ENCODE assay signal across 7 cellular contexts in genomic region chr2:47853067-47853777, GRCh38. TPM values are rescaled to one million over a fixed set of nuclear protein-coding genes. Genes with fewer than 3 reads are reported as not detected.
DNase-seq lines count a peak whose midpoint lies in the region; ATAC-seq and TF ChIP-seq lines count a peak whose summit lies in the region.
"Not testable (repeated sequence)": the region's sequence is repeated elsewhere in the genome, so short reads cannot be mapped to it uniquely, and the experiment has no call there.

No MANE protein-coding gene starts in this region.

- not testable (repeated sequence) for TF ChIP-seq RAD21 in IMR-90 (IDR thresholded peaks at IDR 0.05; ENCODE audit: low read length)

- not testable (repeated sequence) for H2BK15ac ChIP-seq in IMR-90 (ENCODE audit: low read depth, low read length)

- not testable (repeated sequence) for H2BK20ac ChIP-seq in IMR-90 (ENCODE audit: low read depth, low read length)

- TF ChIP-seq POLR2A in IMR-90 (IDR thresholded peaks at IDR 0.05; ENCODE audit: low read depth, low read length) = not testable (repeated sequence)

- not testable (repeated sequence) for H3K4me1 ChIP-seq in IMR-90 (ENCODE audit: control insufficient read depth, insufficient read depth, low read length); mammary epithelial cell (ENCODE audit: insufficient read depth, low read length)

- not testable (repeated sequence) for H3K27ac ChIP-seq in IMR-90 (ENCODE audit: insufficient read depth, low read length); WERI-Rb-1; mammary epithelial cell (ENCODE audit: insufficient read depth, low read depth, low read length)

- not testable (repeated sequence) for H3K18ac ChIP-seq in IMR-90 (ENCODE audit: low read depth, low read length)

- not testable (repeated sequence) for H3K14ac ChIP-seq in IMR-90 (replicated peaks; ENCODE audit: low read depth, low read length)

- intact Hi-C loops in IMR-90 (cut with micrococcal nuclease); mammary epithelial cell (cut with micrococcal nuclease): not testable (repeated sequence)

- BruUV-seq in IMR-90 (replicated peaks; lab: Mats Ljungman, UMichigan); mammary epithelial cell (replicated peaks; lab: Mats Ljungman, UMichigan): not testable (repeated sequence)

- not testable (repeated sequence) for H3K27me3 ChIP-seq in IMR-90 (ENCODE audit: control insufficient read depth, insufficient read depth, low read length); WERI-Rb-1 (ENCODE audit: insufficient read depth, low read depth, severe bottlenecking); mammary epithelial cell (ENCODE audit: insufficient read depth, low read length)

- peaks cover 93% of the 10 kb centered on the region for H3K79me2 ChIP-seq in mammary epithelial cell (ENCODE audit: insufficient read depth, low read length)

- H2BK5ac ChIP-seq in IMR-90 (ENCODE audit: low read depth, low read length, poor library complexity, severe bottlenecking) = not testable (repeated sequence)

- in situ Hi-C loops in IMR-90 (cut with MboI; ENCODE audit: low sequenced_read_pairs) = not testable (repeated sequence)
- in situ Hi-C loops in mammary epithelial cell (cut with MboI; ENCODE audit: low sequenced_read_pairs in 2 of 2) = loop anchor here (10.0 to 25.0 kb wide), 3 partner anchors 242 to 609 kb away; no protein-coding TSS in a partner anchor

- H3K4ac ChIP-seq in IMR-90 (ENCODE audit: low read depth, low read length) = not testable (repeated sequence)

- H3K23ac ChIP-seq in IMR-90 (ENCODE audit: low read depth, low read length) = not testable (repeated sequence)

- not testable (repeated sequence) for H3K36me3 ChIP-seq in IMR-90 (ENCODE audit: control insufficient read depth, insufficient read depth, low read length); WERI-Rb-1; mammary epithelial cell (ENCODE audit: insufficient read depth, low read length)

- WGBS in IMR-90 (ENCODE audit: extremely low coverage in 2 of 2, insufficient read length in 1 of 2), 2 experiments = 95% methylated on average over 6 of the region's 8 CpGs; no CpG with 5 or more reads in 1 of the 2 experiments
- 84% methylated on average over 8 of the region's 8 CpGs for WGBS in mammary epithelial cell (ENCODE audit: low coverage, missing lambda C conversion rate)

- dilution Hi-C loops in IMR-90 (cut with HindIII; ENCODE audit: low sequenced_read_pairs, unreplicated experiment); mammary epithelial cell (cut with HindIII; ENCODE audit: low sequenced_read_pairs): not testable (repeated sequence)

- not testable (repeated sequence) for H3K9me3 ChIP-seq in IMR-90 (ENCODE audit: control insufficient read depth, insufficient read depth, low read length); WERI-Rb-1 (ENCODE audit: severe bottlenecking); mammary epithelial cell (replicated peaks; ENCODE audit: insufficient read depth, low read length)

- H3K4me3 ChIP-seq in AG10803 (ENCODE audit: low read length); IMR-90 (ENCODE audit: insufficient read depth, low read depth, low read length); WERI-Rb-1 (ENCODE audit: low read depth, low read length); mammary epithelial cell (replicated peaks in 1 of 3; ENCODE audit: insufficient read depth in 1 of 3, low read depth in 2 of 3, low read length in 3 of 3): not testable (repeated sequence)

- H3K79me1 ChIP-seq in IMR-90 (ENCODE audit: low read depth in 1 of 2, low read length in 2 of 2) = peaks cover 14 to 59% of the 10 kb centered on the region in 2 experiments; a peak in 3 of 4 replicates

- not testable (repeated sequence) for H3K56ac ChIP-seq in IMR-90 (ENCODE audit: extremely low read depth, insufficient read depth, low read length)

- H4K20me1 ChIP-seq in IMR-90 (ENCODE audit: insufficient read depth, low read length) = peaks cover 80% of the 10 kb centered on the region
- H4K20me1 ChIP-seq in mammary epithelial cell (ENCODE audit: insufficient read depth, low read length) = not testable (repeated sequence)

- not testable (repeated sequence) for H2AK9ac ChIP-seq in IMR-90 (replicated peaks; ENCODE audit: low read depth, low read length, poor library complexity)

- H2AK5ac ChIP-seq in IMR-90 (ENCODE audit: low read depth, low read length) = not testable (repeated sequence)

- not testable (repeated sequence) for H2BK120ac ChIP-seq in IMR-90 (ENCODE audit: low read depth, low read length)

- POLR2A ChIA-PET in IMR-90 (lab: Charles Lee; ENCODE audit: unreplicated experiment) = not testable (repeated sequence)

- not testable (repeated sequence) for H3K4me2 ChIP-seq in IMR-90 (ENCODE audit: low read depth, low read length); mammary epithelial cell (ENCODE audit: insufficient read depth, low read depth, low read length)

- not testable (repeated sequence) for H3K9ac ChIP-seq in IMR-90 (ENCODE audit: low read depth, low read length); mammary epithelial cell (ENCODE audit: insufficient read depth, low read length)

- not testable (repeated sequence) for H4K91ac ChIP-seq in IMR-90 (ENCODE audit: insufficient read depth, low read depth, low read length)

- not testable (repeated sequence) for H4K5ac ChIP-seq in IMR-90 (ENCODE audit: low read depth, low read length)

- not testable (repeated sequence) for TF ChIP-seq CTCF in AG10803 (conservative IDR thresholded peaks at IDR 0.05; ENCODE audit: low read length); IMR-90 (conservative IDR thresholded peaks at IDR 0.05; ENCODE audit: low read depth, low read length); WERI-Rb-1 (IDR thresholded peaks at IDR 0.05; ENCODE audit: low read depth, low read length); mammary epithelial cell (conservative IDR thresholded peaks at IDR 0.05 in 1 of 2, IDR thresholded peaks at IDR 0.05 in 1 of 2; ENCODE audit: extremely low read depth in 1 of 2, insufficient read depth in 1 of 2, low read depth in 1 of 2, low read length in 2 of 2)

- H2AFZ ChIP-seq in IMR-90 (replicated peaks; ENCODE audit: low read length, poor library complexity); mammary epithelial cell (ENCODE audit: low read depth, low read length): not testable (repeated sequence)

- CTCF ChIA-PET in IMR-90 (lab: Yijun Ruan, JAX) (interaction anchor here (2.3 kb wide), 1 partner anchor 254 kb away, joined by 13 read pairs; no protein-coding TSS in a partner anchor), mammary epithelial cell (lab: Charles Lee; ENCODE audit: low non-redundant PET) (interaction anchor here (0.6 kb wide), 1 partner anchor 46 kb away, joined by 3 read pairs; no protein-coding TSS in a partner anchor)

- H3K9me1 ChIP-seq in IMR-90 (ENCODE audit: insufficient read depth, low read length) = not testable (repeated sequence)

- DNase-seq in AG10803 (ENCODE audit: low read depth) (peak; percentile 54), ELR (ENCODE audit: low read depth) (peak; percentile 33), IMR-90 (peak; percentile 69), WERI-Rb-1 (peak; percentile 63), mammary epithelial cell (peak; percentile 16), fibroblast of gingiva (ENCODE audit: low read depth) (peak; percentile 6), iris pigment epithelial cell (ENCODE audit: low read depth) (peak; percentile 75)

- ATAC-seq in IMR-90 (ENCODE audit: low read depth) = peak; percentile 61

- not testable (repeated sequence) for H4K8ac ChIP-seq in IMR-90 (ENCODE audit: low read depth in 2 of 2, low read length in 2 of 2)

TF ChIP-seq in IMR-90, 13 proteins besides CTCF, POLR2A, EP300 and RAD21:
- TF ChIP-seq CEBPB (IDR thresholded peaks at IDR 0.05; ENCODE audit: low read depth, low read length) = peak; percentile 52; the same call in 1 of the 2 replicates

RNA-seq across cellular contexts. Expression of gene FBXO11, which starts 53.1 kb away (rescaled TPM):
- total RNA-seq in IMR-90 (2012; rRNA removed) = 27.1 and 32.2 TPM in 2 replicates
- 21.0 and 29.6 TPM in 2 replicates for polyA plus RNA-seq in IMR-90 (2012; rRNA removed)
- 6.6 and 21.7 TPM in 2 replicates for polyA plus RNA-seq in IMR-90 (2012; cell fraction: cytosol; rRNA removed)
- 9.6 and 93.3 TPM in 2 replicates for polyA plus RNA-seq in IMR-90 (2012; cell fraction: nucleus; rRNA removed; ENCODE audit: low replicate concordance)
- total RNA-seq in mammary epithelial cell = 10 to 100 TPM; 35.0 to 65.5 TPM
- polyA plus RNA-seq in mammary epithelial cell = 17.6 TPM
- polyA minus RNA-seq in mammary epithelial cell = 152 TPM

Comparison
In these comparisons a context has a peak if more than half of its experiments do, and no peak if none do; other contexts are left out.
1. DNase-seq: peak in every context shown above with its lines; median percentile 75 in iris pigment epithelial cell; 69 in IMR-90; 63 in WERI-Rb-1; 54 in AG10803; 33 in ELR; 16 in mammary epithelial cell; 6 in fibroblast of gingiva.